In genomic region chr2:227326783-227327182, GRCh38 we compare ENCODE assay signal across 1 cellular context.
TF ChIP-seq lines count a peak whose summit lies in the region.

No MANE protein-coding gene starts in this region.

TF ChIP-seq in endothelial cell of umbilical vein, 7 proteins besides CTCF, POLR2A, EP300 and RAD21:
- no peak for TF ChIP-seq JUN (IDR thresholded peaks at IDR 0.05; ENCODE audit: borderline replicate concordance, insufficient read depth, insufficient read length, low read depth)
- TF ChIP-seq, protein P1, sequence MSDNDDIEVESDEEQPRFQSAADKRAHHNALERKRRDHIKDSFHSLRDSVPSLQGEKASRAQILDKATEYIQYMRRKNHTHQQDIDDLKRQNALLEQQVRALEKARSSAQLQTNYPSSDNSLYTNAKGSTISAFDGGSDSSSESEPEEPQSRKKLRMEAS (IDR thresholded peaks at IDR 0.05; ENCODE audit: insufficient read depth, insufficient read length), result no peak
- TF ChIP-seq FOS (IDR thresholded peaks at IDR 0.05; ENCODE audit: borderline replicate concordance, insufficient read depth, low read length), result no peak
- no peak for TF ChIP-seq EZH2 (IDR thresholded peaks at IDR 0.05; ENCODE audit: borderline replicate concordance, low read depth, low read length, severe bottlenecking)
- TF ChIP-seq GATA2 (IDR thresholded peaks at IDR 0.05; ENCODE audit: insufficient read depth, insufficient read length, low read depth, low read length), result no peak
- no peak for TF ChIP-seq POLR2AphosphoS5 (IDR thresholded peaks at IDR 0.05; ENCODE audit: insufficient read depth, low read depth, low read length)
- TF ChIP-seq MYC (IDR thresholded peaks at IDR 0.05; ENCODE audit: low read depth, low read length), result no peak
TF ChIP-seq in endothelial cell of umbilical vein: peak in this region for 0.
